Comparison of ENCODE assay signal across 8 cellular contexts in the genomic region with DNA sequence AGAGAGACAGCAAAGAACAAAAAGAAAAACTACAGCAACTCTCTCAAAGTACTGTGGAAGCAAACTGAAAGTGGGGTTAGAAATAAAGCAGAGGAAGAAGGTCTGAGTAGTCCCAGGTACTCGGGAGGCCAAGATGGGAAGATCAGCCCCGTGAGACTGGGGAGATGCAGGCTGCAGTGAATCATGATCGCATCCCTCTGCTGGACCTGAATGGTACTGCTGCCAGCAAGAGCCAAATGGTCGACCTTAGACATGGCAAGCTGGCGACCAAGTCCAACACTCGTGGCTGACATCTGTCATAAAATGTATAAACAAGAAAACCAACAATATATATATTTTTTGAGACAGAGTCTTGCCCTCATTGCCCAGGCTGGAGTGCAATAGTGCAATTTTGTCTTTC. TPM values are rescaled to one million over a fixed set of nuclear protein-coding genes. Genes with fewer than 3 reads are reported as not detected.
DNase-seq lines count a peak whose midpoint lies in the region; ATAC-seq and TF ChIP-seq lines count a peak whose summit lies in the region.

No MANE protein-coding gene starts in this region.

- no peaks in the 10 kb centered on the region for H3K9me2 ChIP-seq in Loucy (replicated peaks; ENCODE audit: low read depth, low read length)

- no peak overlapping the region for H3K4me2 ChIP-seq in Loucy (ENCODE audit: low read depth, low read length, poor library complexity, severe bottlenecking)

- no peak overlapping the region for H3K27ac ChIP-seq in endodermal cell (ENCODE audit: low read depth, low read length)
- no peak overlapping the region for H3K27ac ChIP-seq in testis

- H3K27ac Mint-ChIP-seq in activated CD4-positive, alpha-beta T cell treated with anti-CD3 and anti-CD28 coated beads, Interleukin-2, amount 10 ng/mL, durations not matched to agents 7 days and 5 days, result no peak overlapping the region
- no peak overlapping the region for H3K27ac Mint-ChIP-seq in endodermal cell
- H3K27ac Mint-ChIP-seq in natural killer cell treated with Interleukin-12 subunit alpha and Interleukin-12 subunit beta and Interleukin-15 and Interleukin-18, amount 100 ng/mL, for 72 hours, result no peak overlapping the region

- no peaks in the 10 kb centered on the region for H3K27me3 Mint-ChIP-seq in activated CD4-positive, alpha-beta T cell treated with anti-CD3 and anti-CD28 coated beads, Interleukin-2, amount 10 ng/mL, durations not matched to agents 7 days and 5 days
- H3K27me3 Mint-ChIP-seq in endodermal cell (ENCODE audit: insufficient read depth), result no peaks in the 10 kb centered on the region
- peaks cover 4 to 9% of the 10 kb centered on the region in 2 donors for H3K27me3 Mint-ChIP-seq in natural killer cell treated with Interleukin-12 subunit alpha and Interleukin-12 subunit beta and Interleukin-15 and Interleukin-18, amount 100 ng/mL, for 72 hours

- no peaks in the 10 kb centered on the region for H3K79me2 ChIP-seq in Loucy (ENCODE audit: insufficient read depth, low read length)

- H3K36me3 Mint-ChIP-seq in activated CD4-positive, alpha-beta T cell treated with anti-CD3 and anti-CD28 coated beads, Interleukin-2, amount 10 ng/mL, durations not matched to agents 7 days and 5 days (ENCODE audit: low read depth), result peaks cover 5% of the 10 kb centered on the region
- H3K36me3 Mint-ChIP-seq in endodermal cell (ENCODE audit: low read depth), result peaks cover 13% of the 10 kb centered on the region
- H3K36me3 Mint-ChIP-seq in natural killer cell treated with Interleukin-12 subunit alpha and Interleukin-12 subunit beta and Interleukin-15 and Interleukin-18, amount 100 ng/mL, for 72 hours, result peaks cover 8% of the 10 kb centered on the region

- H3K36me3 ChIP-seq in Loucy (ENCODE audit: insufficient read depth, low read length), result no peaks in the 10 kb centered on the region
- no peaks in the 10 kb centered on the region for H3K36me3 ChIP-seq in endodermal cell (ENCODE audit: control insufficient read depth, insufficient read depth, low read length)
- no peaks in the 10 kb centered on the region for H3K36me3 ChIP-seq in testis (ENCODE audit: low read depth, missing control alignments)

- no peak overlapping the region for H3K4me3 Mint-ChIP-seq in activated CD4-positive, alpha-beta T cell treated with anti-CD3 and anti-CD28 coated beads, Interleukin-2, amount 10 ng/mL, durations not matched to agents 7 days and 5 days
- no peak overlapping the region for H3K4me3 Mint-ChIP-seq in endodermal cell
- no peak overlapping the region for H3K4me3 Mint-ChIP-seq in natural killer cell treated with Interleukin-12 subunit alpha and Interleukin-12 subunit beta and Interleukin-15 and Interleukin-18, amount 100 ng/mL, for 72 hours

- peaks cover 33% of the 10 kb centered on the region for H3K9me3 Mint-ChIP-seq in activated CD4-positive, alpha-beta T cell treated with anti-CD3 and anti-CD28 coated beads, Interleukin-2, amount 10 ng/mL, durations not matched to agents 7 days and 5 days
- peaks cover 53% of the 10 kb centered on the region for H3K9me3 Mint-ChIP-seq in endodermal cell
- peaks cover 6% of the 10 kb centered on the region for H3K9me3 Mint-ChIP-seq in natural killer cell treated with Interleukin-12 subunit alpha and Interleukin-12 subunit beta and Interleukin-15 and Interleukin-18, amount 100 ng/mL, for 72 hours

- peak; percentile 11 for DNase-seq in GDM1 (lab: John Stamatoyannopoulos, UW)
- peak; percentile 55 for DNase-seq in activated CD4-positive, alpha-beta T cell treated with anti-CD3 and anti-CD28 coated beads, Interleukin-2, amount 10 ng/mL, durations not matched to agents 7 days and 5 days
- peak; percentile 90 for DNase-seq in endodermal cell
- DNase-seq in natural killer cell treated with Interleukin-12 subunit alpha and Interleukin-12 subunit beta and Interleukin-15 and Interleukin-18, amount 100 ng/mL, for 72 hours (ENCODE audit: low spot score), result no peak
- DNase-seq in testis, result peak; percentile 48

- POLR2A ChIA-PET in activated CD4-positive, alpha-beta T cell treated with anti-CD3 and anti-CD28 coated beads, Interleukin-2, amount 10 ng/mL, durations not matched to agents 7 days and 5 days (lab: Charles Lee), result no interaction called here

- peak; percentile 68 to 78 for ATAC-seq in natural killer cell treated with Interleukin-12 subunit alpha and Interleukin-12 subunit beta and Interleukin-15 and Interleukin-18, amount 100 ng/mL, for 72 hours
- ATAC-seq in HG03025 (IDR thresholded peaks at IDR 0.05; ENCODE audit: low FRiP score, unreplicated experiment) (no peak), HG03280 (IDR thresholded peaks at IDR 0.05; ENCODE audit: unreplicated experiment) (no peak)

- intact Hi-C loops in testis (cut with DNase I; ENCODE audit: low total_unique reads), result no loop called here

- H3K4me1 ChIP-seq in Loucy (ENCODE audit: insufficient read depth, low read length, poor library complexity, severe bottlenecking), result no peaks in the 10 kb centered on the region
- H3K4me1 ChIP-seq in endodermal cell (ENCODE audit: control insufficient read depth, insufficient read depth, low read length), result no peaks in the 10 kb centered on the region
- no peaks in the 10 kb centered on the region for H3K4me1 ChIP-seq in testis

- H3K27me3 ChIP-seq in Loucy (ENCODE audit: insufficient read depth, low read length, poor library complexity, severe bottlenecking) (no peaks in the 10 kb centered on the region), endodermal cell (ENCODE audit: control insufficient read depth, insufficient read depth, low read length, poor library complexity, severe bottlenecking) (no peaks in the 10 kb centered on the region), testis (no peaks in the 10 kb centered on the region)

- TF ChIP-seq POLR2A in testis (IDR thresholded peaks at IDR 0.05), result no peak

- H3K9ac ChIP-seq in Loucy (ENCODE audit: low read depth, low read length, poor library complexity, severe bottlenecking) (no peak overlapping the region), endodermal cell (ENCODE audit: extremely low read depth, low read length, poor library complexity, severe bottlenecking) (no peak overlapping the region)

- H3K4me3 ChIP-seq in Loucy (ENCODE audit: low read length, poor library complexity, severe bottlenecking) (no peak overlapping the region), endodermal cell (ENCODE audit: low read length) (peak overlapping the region; percentile 40), testis (no peak overlapping the region)

- H3K4me1 Mint-ChIP-seq in activated CD4-positive, alpha-beta T cell treated with anti-CD3 and anti-CD28 coated beads, Interleukin-2, amount 10 ng/mL, durations not matched to agents 7 days and 5 days, result peaks cover 3% of the 10 kb centered on the region
- peaks cover under 1% of the 10 kb centered on the region for H3K4me1 Mint-ChIP-seq in endodermal cell
- peaks cover 4% of the 10 kb centered on the region in 2 donors for H3K4me1 Mint-ChIP-seq in natural killer cell treated with Interleukin-12 subunit alpha and Interleukin-12 subunit beta and Interleukin-15 and Interleukin-18, amount 100 ng/mL, for 72 hours (ENCODE audit: low read depth in 2 of 2)

- TF ChIP-seq CTCF in Loucy (conservative IDR thresholded peaks at IDR 0.05; ENCODE audit: low read length), result peak; percentile 69
- TF ChIP-seq CTCF in endodermal cell (conservative IDR thresholded peaks at IDR 0.05), result peak; percentile 81
- TF ChIP-seq CTCF in testis (IDR thresholded peaks at IDR 0.05), result peak in 2 of 3 experiments; percentile 26 to 54

- no peaks in the 10 kb centered on the region for H3F3A ChIP-seq in Loucy (ENCODE audit: low read depth)

- H3K9me3 ChIP-seq in Loucy (ENCODE audit: insufficient read depth, low read depth, low read length) (no peaks in the 10 kb centered on the region; the same call in 1 of the 2 replicates), endodermal cell (ENCODE audit: control insufficient read depth, low read length) (peaks cover 55% of the 10 kb centered on the region), testis (no peaks in the 10 kb centered on the region)

- 44 to 61% methylated on average over 4 to 6 of the region's 6 CpGs for WGBS in endodermal cell (ENCODE audit: insufficient coverage in 1 of 2, insufficient read length in 1 of 2), 2 experiments
- 34 to 52% methylated on average over 6 of the region's 6 CpGs for WGBS in testis, 2 donors

- H2AFZ ChIP-seq in Loucy (ENCODE audit: low read length), result no peak overlapping the region

- H4K20me1 ChIP-seq in Loucy (ENCODE audit: insufficient read depth, low read length, poor library complexity, severe bottlenecking), result no peaks in the 10 kb centered on the region

- CTCF ChIA-PET in activated CD4-positive, alpha-beta T cell treated with anti-CD3 and anti-CD28 coated beads, Interleukin-2, amount 10 ng/mL, durations not matched to agents 7 days and 5 days (lab: Charles Lee), result no interaction called here

RNA-seq across cellular contexts. Expression of a gene that starts 33.7 kb away (rescaled TPM):
- 10 to 100 TPM; 13.0 to 17.0 TPM for total RNA-seq in activated CD4-positive, alpha-beta T cell treated with anti-CD3 and anti-CD28 coated beads, Interleukin-2, amount 10 ng/mL, durations not matched to agents 7 days and 5 days
- total RNA-seq in endodermal cell, result 10 to 100 TPM; 49.8 to 62.1 TPM
- polyA plus RNA-seq in endodermal cell (2013, experiment 1 of 2), result 15.7 TPM
- polyA plus RNA-seq in endodermal cell (2013, experiment 2 of 2), result 18.1 TPM
- total RNA-seq in natural killer cell treated with Interleukin-12 subunit alpha and Interleukin-12 subunit beta and Interleukin-15 and Interleukin-18, amount 100 ng/mL, for 72 hours, result 10 to 100 TPM in 1 of 2 donors, 1 to 10 TPM in 1; 9.3 to 12.3 TPM
- 1 to 10 TPM; 8.0 to 9.0 TPM for total RNA-seq in testis
- 1.4 TPM for polyA plus RNA-seq in testis (ENCODE audit: insufficient read depth, low read depth, low replicate concordance)

Comparison
In these comparisons a context has a peak if more than half of its experiments do, and no peak if none do; other contexts are left out.
1. ATAC-seq: peak in natural killer cell treated with Interleukin-12 subunit alpha and Interleukin-12 subunit beta and Interleukin-15 and Interleukin-18, amount 100 ng/mL, for 72 hours (2 of 2); none in HG03025 (single experiment) and HG03280 (single experiment).
2. Peak in every context shown above with its lines, with median percentiles within 50 percentile points of each other: CTCF ChIP-seq.